18 cellular contexts compared by ENCODE assay signal in genomic region chr2:38353402-38353801, GRCh38. TPM values are rescaled to one million over a fixed set of nuclear protein-coding genes. Genes with fewer than 3 reads are reported as not detected.
DNase-seq lines count a peak whose midpoint lies in the region; ATAC-seq and TF ChIP-seq lines count a peak whose summit lies in the region.
"Had no signal": no experiment of that assay in that cellular context is flagged by ENCODE, and none has a peak within 500 bp of the region (broad histone marks: within the 10 kb centered on the region; RNA-seq: fewer than 3 reads in every experiment).

No MANE protein-coding gene starts in this region.

- peaks cover 7% of the 10 kb centered on the region for H3K9me3 Mint-ChIP-seq in activated CD4-positive, alpha-beta T cell treated with anti-CD3 and anti-CD28 coated beads, Interleukin-2, amount 10 ng/mL, durations not matched to agents 7 days and 5 days
- H3K9me3 Mint-ChIP-seq in CD4-positive, alpha-beta T cell, result no peaks in the 10 kb centered on the region
- H3K9me3 Mint-ChIP-seq in WTC11 (peaks cover 4% of the 10 kb centered on the region), natural killer cell (no peaks in the 10 kb centered on the region)
- H3K9me3 Mint-ChIP-seq: CD14-positive monocyte had no signal

- no peak overlapping the region for H3K27ac ChIP-seq in CD4-positive, alpha-beta T cell (ENCODE audit: low read depth, low read length)

- no peaks in the 10 kb centered on the region for H3K9me3 ChIP-seq in CD4-positive, alpha-beta T cell (ENCODE audit: control insufficient read depth, low read length)

- TF ChIP-seq CTCF in CD4-positive, alpha-beta T cell (IDR thresholded peaks at IDR 0.05), result no peak
- TF ChIP-seq CTCF in WTC11 (IDR thresholded peaks at IDR 0.05) (no peak), natural killer cell (IDR thresholded peaks at IDR 0.05) (no peak)

- H3K27me3 ChIP-seq in CD4-positive, alpha-beta T cell (ENCODE audit: control insufficient read depth, insufficient read depth, low read length), result no peaks in the 10 kb centered on the region

- CTCF ChIA-PET in activated CD4-positive, alpha-beta T cell treated with anti-CD3 and anti-CD28 coated beads, Interleukin-2, amount 10 ng/mL, durations not matched to agents 7 days and 5 days (lab: Charles Lee), result interaction anchor here (1.4 kb wide), 1 partner anchor 23 kb away, joined by 5 read pairs; no protein-coding TSS in a partner anchor
- CTCF ChIA-PET in CD4-positive, alpha-beta T cell (lab: Charles Lee), result no interaction called here
- CTCF ChIA-PET in WTC11 (lab: Charles Lee), result interaction anchor here (1.8 to 3.3 kb wide), 2 partner anchors 23 to 112 kb away, joined by 5 to 12 read pairs; partner anchors contain the start of gene ATL2
- CTCF ChIA-PET in HEK293T (lab: Yijun Ruan, JAX), result no interaction called here

- no peak for ATAC-seq in CD4-positive, alpha-beta T cell (ENCODE audit: poor library complexity)
- ATAC-seq in WTC11 (no peak), natural killer cell (peak in 2 of 3 donors; percentile 30 to 48)
- ATAC-seq: HCT116, Panc1 had no signal

- H3K36me3 Mint-ChIP-seq in activated CD4-positive, alpha-beta T cell treated with anti-CD3 and anti-CD28 coated beads, Interleukin-2, amount 10 ng/mL, durations not matched to agents 7 days and 5 days (ENCODE audit: low read depth), result peaks cover 26% of the 10 kb centered on the region
- H3K36me3 Mint-ChIP-seq in CD4-positive, alpha-beta T cell (ENCODE audit: low read depth), result peaks cover 36% of the 10 kb centered on the region
- H3K36me3 Mint-ChIP-seq in WTC11, result peaks cover 14% of the 10 kb centered on the region
- no peaks in the 10 kb centered on the region for H3K36me3 Mint-ChIP-seq in natural killer cell

- H3K4me1 Mint-ChIP-seq in activated CD4-positive, alpha-beta T cell treated with anti-CD3 and anti-CD28 coated beads, Interleukin-2, amount 10 ng/mL, durations not matched to agents 7 days and 5 days, result peaks cover 22% of the 10 kb centered on the region
- H3K4me1 Mint-ChIP-seq in CD4-positive, alpha-beta T cell (ENCODE audit: low read depth), result peaks cover 36% of the 10 kb centered on the region
- H3K4me1 Mint-ChIP-seq in WTC11 (peaks cover 12% of the 10 kb centered on the region), natural killer cell (peaks cover 23 to 27% of the 10 kb centered on the region in 2 donors)

- no peak overlapping the region for H3K27ac Mint-ChIP-seq in activated CD4-positive, alpha-beta T cell treated with anti-CD3 and anti-CD28 coated beads, Interleukin-2, amount 10 ng/mL, durations not matched to agents 7 days and 5 days
- H3K27ac Mint-ChIP-seq in CD4-positive, alpha-beta T cell, result no peak overlapping the region
- H3K27ac Mint-ChIP-seq in WTC11 (peak overlapping the region; percentile 71; the same call in 1 of the 2 replicates), natural killer cell (peak overlapping the region; percentile 56 to 82)

- intact Hi-C loops in CD4-positive, alpha-beta T cell (cut with DNase I, micrococcal nuclease), result no loop called here
- intact Hi-C loops in natural killer cell (cut with micrococcal nuclease), result no loop called here

- POLR2A ChIA-PET in activated CD4-positive, alpha-beta T cell treated with anti-CD3 and anti-CD28 coated beads, Interleukin-2, amount 10 ng/mL, durations not matched to agents 7 days and 5 days (lab: Charles Lee), result no interaction called here
- POLR2A ChIA-PET in CD4-positive, alpha-beta T cell (lab: Charles Lee), result no interaction called here
- POLR2A ChIA-PET in WTC11 (lab: Charles Lee) (no interaction called here), HEK293T (lab: Yijun Ruan, JAX) (no interaction called here)

- no peak for DNase-seq in activated CD4-positive, alpha-beta T cell treated with anti-CD3 and anti-CD28 coated beads, Interleukin-2, amount 10 ng/mL, durations not matched to agents 7 days and 5 days
- no peak for DNase-seq in activated CD4-positive, alpha-beta T cell treated with anti-CD3 and anti-CD28 coated beads for 1 hour
- DNase-seq in CD4-positive, alpha-beta T cell, result no peak
- DNase-seq in WTC11 (ENCODE audit: low spot score) (no peak), natural killer cell (no peak), HEK293T (ENCODE audit: extremely low spot score) (no peak), cerebellar cortex (ENCODE audit: low spot score) (no peak), middle frontal gyrus (ENCODE audit: extremely low spot score, low spot score) (no peak)
- DNase-seq: 8988T, Calu3, GOT3, NCI-H1092 treated with DMSO at 0.1 percent for 48 hours, NCI-H146, NCI-H2029 treated with DMSO at 0.1 percent for 48 hours, NCI-H2171 treated with DMSO at 0.1 percent for 48 hours had no signal

- H3K27me3 Mint-ChIP-seq in activated CD4-positive, alpha-beta T cell treated with anti-CD3 and anti-CD28 coated beads, Interleukin-2, amount 10 ng/mL, durations not matched to agents 7 days and 5 days, result no peaks in the 10 kb centered on the region
- H3K27me3 Mint-ChIP-seq in CD4-positive, alpha-beta T cell, result no peaks in the 10 kb centered on the region
- H3K27me3 Mint-ChIP-seq in WTC11 (ENCODE audit: low read depth) (no peaks in the 10 kb centered on the region), natural killer cell (ENCODE audit: low read depth in 2 of 2) (no peaks in the 10 kb centered on the region)

- H3K4me3 Mint-ChIP-seq in activated CD4-positive, alpha-beta T cell treated with anti-CD3 and anti-CD28 coated beads, Interleukin-2, amount 10 ng/mL, durations not matched to agents 7 days and 5 days, result peak overlapping the region; percentile 15
- peak overlapping the region; percentile 40 for H3K4me3 Mint-ChIP-seq in CD4-positive, alpha-beta T cell
- H3K4me3 Mint-ChIP-seq in WTC11, result no peak overlapping the region
- H3K4me3 Mint-ChIP-seq in natural killer cell, result peak overlapping the region; percentile 49
- H3K4me3 Mint-ChIP-seq: CD14-positive monocyte had no signal

TF ChIP-seq in WTC11, 78 proteins besides CTCF, POLR2A, EP300 and RAD21:
- TF ChIP-seq NFYB (CRISPR knock-in tag; conservative IDR thresholded peaks at IDR 0.05; ENCODE audit: low read depth) (no peak), NFATC4 (CRISPR knock-in tag; IDR thresholded peaks at IDR 0.05) (no peak), ZNF416 (CRISPR knock-in tag; IDR thresholded peaks at IDR 0.05) (no peak), ZMAT4 (CRISPR knock-in tag; IDR thresholded peaks at IDR 0.05) (no peak), ZNF219 (CRISPR knock-in tag; IDR thresholded peaks at IDR 0.05; ENCODE audit: borderline replicate concordance) (no peak), USF2 (CRISPR knock-in tag; IDR thresholded peaks at IDR 0.05) (no peak)

TF ChIP-seq in HEK293T, 16 proteins besides CTCF, POLR2A, EP300 and RAD21:
- TF ChIP-seq BHLHE40 (IDR thresholded peaks at IDR 0.05; ENCODE audit: borderline replicate concordance), result no peak

RNA-seq across cellular contexts. Expression of gene ATL2, which starts 23.7 kb away (rescaled TPM):
- total RNA-seq in activated CD4-positive, alpha-beta T cell treated with anti-CD3 and anti-CD28 coated beads, Interleukin-2, amount 10 ng/mL, durations not matched to agents 7 days and 5 days, result 10 to 100 TPM; 46.0 to 59.2 TPM
- total RNA-seq in CD4-positive, alpha-beta T cell, result 10 to 100 TPM; 85.5 to 91.7 TPM
- total RNA-seq in WTC11 (2021) (81.3 to 90.5 TPM (median 88.7 TPM) in 3 replicates), natural killer cell (10 to 100 TPM; 48.3 to 51.8 (median 51.5) TPM)

Comparison
In these comparisons a context has a peak if more than half of its experiments do, and no peak if none do; other contexts are left out.
1. H3K27ac Mint-ChIP-seq: peak in WTC11 (single experiment) and natural killer cell (2 of 2); none in activated CD4-positive, alpha-beta T cell treated with anti-CD3 and anti-CD28 coated beads, Interleukin-2, amount 10 ng/mL, durations not matched to agents 7 days and 5 days (single experiment) and CD4-positive, alpha-beta T cell (single experiment).
2. ATAC-seq: peak in natural killer cell (2 of 3); none in CD4-positive, alpha-beta T cell (single experiment) and WTC11 (single experiment).
3. CTCF ChIA-PET loops: an anchor here in activated CD4-positive, alpha-beta T cell treated with anti-CD3 and anti-CD28 coated beads, Interleukin-2, amount 10 ng/mL, durations not matched to agents 7 days and 5 days (1.4 kb wide) and WTC11 (1.8 to 3.3 kb wide); none called in CD4-positive, alpha-beta T cell and HEK293T.